In the genomic region with DNA sequence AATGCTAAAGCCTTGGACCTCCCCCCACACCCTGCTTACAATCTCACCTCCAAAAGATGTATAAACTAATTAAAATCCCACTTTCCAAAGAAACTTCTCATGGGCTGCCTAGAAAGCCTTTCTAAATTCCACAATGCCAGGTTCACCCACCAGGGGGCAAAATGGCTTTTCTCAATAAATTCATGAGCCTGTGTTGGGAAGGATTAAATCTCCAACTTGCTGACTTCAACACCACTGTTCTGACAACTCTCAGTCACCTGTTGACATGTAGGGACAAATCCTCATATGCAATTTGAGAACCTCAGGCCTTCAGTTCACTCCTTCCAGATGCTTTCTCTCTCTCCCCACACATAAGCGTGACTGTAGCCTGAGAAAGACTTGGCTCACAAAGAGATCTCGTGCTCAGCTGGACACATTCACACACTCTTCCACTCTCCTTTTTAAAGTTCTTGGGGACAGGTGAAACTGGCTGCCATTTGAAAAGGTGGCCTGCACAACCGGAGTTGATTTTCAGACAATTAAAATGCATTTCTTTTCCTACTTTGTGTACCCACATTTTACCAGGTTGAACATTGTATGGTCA, we compare ENCODE assay signal across 10 cellular contexts.
DNase-seq lines count a peak whose midpoint lies in the region; ATAC-seq and TF ChIP-seq lines count a peak whose summit lies in the region.
"Had no signal": no experiment of that assay in that cellular context is flagged by ENCODE, and none has a peak within 500 bp of the region (broad histone marks: within the 10 kb centered on the region; RNA-seq: fewer than 3 reads in every experiment).

No MANE protein-coding gene starts in this region.

- H3K4me1 ChIP-seq in PC-9 (replicated peaks; ENCODE audit: insufficient read depth) (no peaks in the 10 kb centered on the region), right atrium auricular region (no peaks in the 10 kb centered on the region)
- no peaks in the 10 kb centered on the region for H3K4me1 ChIP-seq in effector memory CD4-positive, alpha-beta T cell (ENCODE audit: control insufficient read depth, insufficient read depth, low read length, poor library complexity, severe bottlenecking)

- no peak for DNase-seq in AG10803 (ENCODE audit: low read depth)
- peak; percentile 27 for DNase-seq in ELF-1 (ENCODE audit: low read depth, low spot score)
- DNase-seq in PC-9: peak in 1 of 2 experiments; percentile 14
- DNase-seq in fibroblast of villous mesenchyme (ENCODE audit: low read depth): no peak
- DNase-seq in effector memory CD4-positive, alpha-beta T cell: no peak
- no peak for DNase-seq in DMS114 treated with DMSO at 0.1 percent for 48 hours (lab: John Stamatoyannopoulos, UW; ENCODE audit: unreplicated experiment)
- DNase-seq in right atrium auricular region (ENCODE audit: low spot score): no peak
- no peak for DNase-seq in sciatic nerve (ENCODE audit: low spot score)
- DNase-seq: activated B cell treated with CpG ODN at 0.5 μM for 24 hours, occipital lobe had no signal

- H3K9me2 ChIP-seq in PC-9 (ENCODE audit: insufficient read depth): no peaks in the 10 kb centered on the region

- POLR2A ChIA-PET in PC-9 (lab: Charles Lee; ENCODE audit: unreplicated experiment): no interaction called here

- no TSS peak for BruUV-seq in PC-9 (replicated peaks; lab: Mats Ljungman, UMichigan)

- no peaks in the 10 kb centered on the region for H3F3A ChIP-seq in PC-9 (ENCODE audit: insufficient read depth, low read depth)

- H3K9me3 ChIP-seq in PC-9 (ENCODE audit: insufficient read depth, low read depth) (no peaks in the 10 kb centered on the region), right atrium auricular region (no peaks in the 10 kb centered on the region)
- H3K9me3 ChIP-seq in effector memory CD4-positive, alpha-beta T cell (ENCODE audit: control insufficient read depth, low read length): no peaks in the 10 kb centered on the region

- H3K4me2 ChIP-seq in PC-9: no peak overlapping the region

- CTCF ChIA-PET in PC-9 (lab: Charles Lee): no interaction called here

- H4K20me1 ChIP-seq in PC-9 (ENCODE audit: insufficient read depth): no peaks in the 10 kb centered on the region

- intact Hi-C loops in PC-9 (cut with micrococcal nuclease; ENCODE audit: unreplicated experiment): loop anchor here (2.0 to 10.0 kb wide), 6 partner anchors 68 to 1558 kb away; no protein-coding TSS in a partner anchor
- intact Hi-C loops in sciatic nerve (cut with DNase I): no loop called here

- no peak overlapping the region for H3K4me3 ChIP-seq in AG10803 (ENCODE audit: low read length)
- no peak overlapping the region for H3K4me3 ChIP-seq in PC-9
- H3K4me3 ChIP-seq in fibroblast of villous mesenchyme (ENCODE audit: low read depth, low read length): no peak overlapping the region
- no peak overlapping the region for H3K4me3 ChIP-seq in effector memory CD4-positive, alpha-beta T cell (ENCODE audit: insufficient read depth, low read depth, low read length, poor library complexity, severe bottlenecking)
- H3K4me3 ChIP-seq in right atrium auricular region: no peak overlapping the region

- TF ChIP-seq CTCF in AG10803 (conservative IDR thresholded peaks at IDR 0.05; ENCODE audit: low read length) (peak; percentile 32), PC-9 (conservative IDR thresholded peaks at IDR 0.05) (peak; percentile 51), fibroblast of villous mesenchyme (IDR thresholded peaks at IDR 0.05; ENCODE audit: insufficient read depth, low read depth, low read length) (peak; percentile 46), right atrium auricular region (IDR thresholded peaks at IDR 0.05) (peak in 1 of 2 donors; percentile 39)

- H3K36me3 ChIP-seq in PC-9 (ENCODE audit: low read depth): no peaks in the 10 kb centered on the region
- no peaks in the 10 kb centered on the region for H3K36me3 ChIP-seq in effector memory CD4-positive, alpha-beta T cell (ENCODE audit: control insufficient read depth, insufficient read depth, low read length)
- no peaks in the 10 kb centered on the region for H3K36me3 ChIP-seq in right atrium auricular region

- H3K27me3 ChIP-seq in PC-9 (ENCODE audit: insufficient read depth, low read depth) (no peaks in the 10 kb centered on the region), right atrium auricular region (no peaks in the 10 kb centered on the region)
- H3K27me3 ChIP-seq in effector memory CD4-positive, alpha-beta T cell (replicated peaks; ENCODE audit: control insufficient read depth, insufficient read depth, low read length, poor library complexity, severe bottlenecking): no peaks in the 10 kb centered on the region

- H3K79me2 ChIP-seq in PC-9 (ENCODE audit: low read depth): no peaks in the 10 kb centered on the region

- H3K27ac ChIP-seq in PC-9 (no peak overlapping the region), right atrium auricular region (no peak overlapping the region)
- no peak overlapping the region for H3K27ac ChIP-seq in effector memory CD4-positive, alpha-beta T cell (ENCODE audit: insufficient read depth, low read length, poor library complexity, severe bottlenecking)

- no peak overlapping the region for H2AFZ ChIP-seq in PC-9

- no peak for ATAC-seq in sciatic nerve
